In genomic region chr17:76019830-76020467, GRCh38 we compare ENCODE assay signal across 1 cellular context.
TF ChIP-seq lines count a peak whose summit lies in the region.

No MANE protein-coding gene starts in this region.

TF ChIP-seq in A549, 52 proteins besides CTCF, POLR2A, EP300 and RAD21:
- TF ChIP-seq RARB (CRISPR knock-in tag; IDR thresholded peaks at IDR 0.05): no peak
